ENCODE assay signal across 9 cellular contexts in the genomic region with DNA sequence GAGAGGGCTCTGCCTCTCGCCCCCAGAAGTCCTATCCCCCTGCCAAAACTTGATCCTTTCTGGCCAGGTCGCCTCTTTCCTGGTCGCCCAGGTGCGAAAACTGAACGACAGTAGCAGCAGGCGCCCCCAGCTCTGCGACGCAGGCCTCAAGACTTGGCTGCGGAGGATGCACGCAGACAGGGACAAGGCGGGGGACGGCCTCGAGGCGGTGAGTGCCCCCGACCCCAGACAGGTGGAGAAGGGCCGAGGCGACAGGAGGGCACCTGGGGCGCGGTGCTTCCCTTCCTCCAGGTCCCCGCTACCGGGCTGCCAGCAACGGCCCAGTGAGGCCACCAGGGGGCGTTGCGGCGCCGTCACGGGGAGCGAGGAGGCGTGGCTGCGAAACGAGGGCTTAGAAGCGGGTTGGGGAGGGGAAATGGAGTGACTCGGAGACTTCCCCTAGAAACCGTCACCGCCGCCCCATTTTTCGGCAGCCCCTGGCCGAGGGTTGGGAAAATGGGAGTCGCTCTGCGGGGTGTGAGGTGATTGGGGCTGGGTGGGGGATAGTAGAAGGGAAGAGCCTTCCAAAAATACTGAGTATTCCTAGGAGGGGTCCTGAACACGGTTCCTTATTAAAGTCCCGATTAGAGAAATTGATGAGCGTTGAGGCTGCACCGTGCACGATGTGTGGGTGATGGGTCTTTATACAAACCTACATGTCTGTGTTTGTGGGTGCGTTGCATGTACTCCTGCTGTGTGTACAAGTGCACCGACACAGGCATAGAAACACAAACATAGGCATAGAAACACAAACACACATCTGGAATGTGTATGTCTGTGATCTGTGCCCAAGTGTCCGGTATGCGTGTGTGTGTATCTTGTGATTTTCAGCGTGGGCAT. TPM values are rescaled to one million over a fixed set of nuclear protein-coding genes. Genes with fewer than 3 reads are reported as not detected.
A peak's percentile ranks its signal among the peaks of the same experiment; 100 is the strongest.
DNase-seq lines count a peak whose midpoint lies in the region; ATAC-seq and TF ChIP-seq lines count a peak whose summit lies in the region.
"Had no signal": no experiment of that assay in that cellular context is flagged by ENCODE, and none has a peak within 500 bp of the region (broad histone marks: within the 10 kb centered on the region; RNA-seq: fewer than 3 reads in every experiment).

No MANE protein-coding gene starts in this region.

- H3K4me3 Mint-ChIP-seq in activated naive CD4-positive, alpha-beta T cell treated with anti-CD3 and anti-CD28 coated beads, Interleukin-2, amount 10 ng/mL, durations not matched to agents 7 days and 5 days: peak overlapping the region; percentile 50

- H3K4me3 ChIP-seq in NB4 (ENCODE audit: low read depth, low read length): no peak overlapping the region
- H3K4me3 ChIP-seq in cardiac muscle cell: no peak overlapping the region
- peak overlapping the region; percentile 23 for H3K4me3 ChIP-seq in upper lobe of right lung

- H3K27ac ChIP-seq in cardiac muscle cell: no peak overlapping the region
- no peak overlapping the region for H3K27ac ChIP-seq in upper lobe of right lung

- H3K27ac Mint-ChIP-seq in activated naive CD4-positive, alpha-beta T cell treated with anti-CD3 and anti-CD28 coated beads, Interleukin-2, amount 10 ng/mL, durations not matched to agents 7 days and 5 days: no peak overlapping the region

- DNase-seq in Daoy (ENCODE audit: low read depth) (peak; percentile 83), HCEC 1CT (peak; percentile 58), NB4 (ENCODE audit: low read depth) (peak; percentile 83), cardiac muscle cell (ENCODE audit: low read depth in 1 of 2, low spot score in 1 of 2) (peak; percentile 73 to 81), posterior vena cava (ENCODE audit: low spot score) (peak; percentile 93), upper lobe of right lung (peak; percentile 89)
- DNase-seq in activated naive CD4-positive, alpha-beta T cell treated with anti-CD3 and anti-CD28 coated beads, Interleukin-2, amount 10 ng/mL, durations not matched to agents 7 days and 5 days: peak; percentile 91

- peak; percentile 93 for ATAC-seq in SK-N-SH treated with all-trans-retinoic acid at 6 μM for 48 hours
- peak; percentile 94 for ATAC-seq in upper lobe of right lung

- intact Hi-C loops in posterior vena cava (cut with DNase I) (loop anchor here (5.0 to 10.0 kb wide), 2 partner anchors 246 to 409 kb away; no protein-coding TSS in a partner anchor), upper lobe of right lung (cut with DNase I) (no loop called here)

- TF ChIP-seq POLR2A in NB4 (IDR thresholded peaks at IDR 0.05; ENCODE audit: extremely low read depth, insufficient read length): no peak

- no peaks in the 10 kb centered on the region for H3K9me3 ChIP-seq in cardiac muscle cell (ENCODE audit: low read depth)
- H3K9me3 ChIP-seq in upper lobe of right lung: no peaks in the 10 kb centered on the region

- no peaks in the 10 kb centered on the region for H3K36me3 Mint-ChIP-seq in activated naive CD4-positive, alpha-beta T cell treated with anti-CD3 and anti-CD28 coated beads, Interleukin-2, amount 10 ng/mL, durations not matched to agents 7 days and 5 days

- no peaks in the 10 kb centered on the region for H3K9me3 Mint-ChIP-seq in activated naive CD4-positive, alpha-beta T cell treated with anti-CD3 and anti-CD28 coated beads, Interleukin-2, amount 10 ng/mL, durations not matched to agents 7 days and 5 days

- peaks cover 63% of the 10 kb centered on the region for H3K27me3 Mint-ChIP-seq in activated naive CD4-positive, alpha-beta T cell treated with anti-CD3 and anti-CD28 coated beads, Interleukin-2, amount 10 ng/mL, durations not matched to agents 7 days and 5 days

- H3K36me3 ChIP-seq in cardiac muscle cell (no peaks in the 10 kb centered on the region), upper lobe of right lung (no peaks in the 10 kb centered on the region)

- peaks cover 64% of the 10 kb centered on the region for H3K27me3 ChIP-seq in cardiac muscle cell
- H3K27me3 ChIP-seq in upper lobe of right lung: peaks cover 31% of the 10 kb centered on the region

- TF ChIP-seq CTCF in NB4 (IDR thresholded peaks at IDR 0.05; ENCODE audit: low read depth, low read length) (peak; percentile 93), cardiac muscle cell (IDR thresholded peaks at IDR 0.05; ENCODE audit: low read depth, low read length) (peak; percentile 92), upper lobe of right lung (IDR thresholded peaks at IDR 0.05) (peak; percentile 95)

- no peaks in the 10 kb centered on the region for H3K4me1 ChIP-seq in cardiac muscle cell (ENCODE audit: low read depth)
- H3K4me1 ChIP-seq in upper lobe of right lung: peaks cover 8% of the 10 kb centered on the region

- peaks cover 10% of the 10 kb centered on the region for H3K4me1 Mint-ChIP-seq in activated naive CD4-positive, alpha-beta T cell treated with anti-CD3 and anti-CD28 coated beads, Interleukin-2, amount 10 ng/mL, durations not matched to agents 7 days and 5 days

- CTCF ChIA-PET in activated naive CD4-positive, alpha-beta T cell treated with anti-CD3 and anti-CD28 coated beads, Interleukin-2, amount 10 ng/mL, durations not matched to agents 7 days and 5 days (lab: Charles Lee): interaction anchor here (0.6 to 4.0 kb wide), 9 partner anchors 9 to 316 kb away, joined by 3 to 19 read pairs (median 4); partner anchors contain the start of genes DHX35 and SLC32A1

TF ChIP-seq in SK-N-SH treated with all-trans-retinoic acid at 6 μM for 48 hours, 23 proteins besides CTCF, POLR2A, EP300 and RAD21 (continues in another document):
- TF ChIP-seq ZNF565 (CRISPR knock-in tag; conservative IDR thresholded peaks at IDR 0.05; ENCODE audit: low read depth) (no peak), RARB (CRISPR knock-in tag; IDR thresholded peaks at IDR 0.05) (no peak), PPARA (CRISPR knock-in tag; IDR thresholded peaks at IDR 0.05; ENCODE audit: borderline replicate concordance) (no peak), TOX (CRISPR knock-in tag; IDR thresholded peaks at IDR 0.05; ENCODE audit: borderline replicate concordance) (no peak), TCF4 (CRISPR knock-in tag; IDR thresholded peaks at IDR 0.05; ENCODE audit: borderline replicate concordance) (no peak), SNAI2 (CRISPR knock-in tag; IDR thresholded peaks at IDR 0.05) (no peak), ZFP30 (CRISPR knock-in tag; IDR thresholded peaks at IDR 0.05) (no peak), CREB5 (CRISPR knock-in tag; IDR thresholded peaks at IDR 0.05; ENCODE audit: low read depth) (no peak), ZNF70 (CRISPR knock-in tag; IDR thresholded peaks at IDR 0.05) (no peak), GLIS3 (CRISPR knock-in tag; IDR thresholded peaks at IDR 0.05) (no peak), ESRRG (CRISPR knock-in tag; IDR thresholded peaks at IDR 0.05) (no peak), ZNF8 (CRISPR knock-in tag; IDR thresholded peaks at IDR 0.05) (no peak), BACH2 (CRISPR knock-in tag; IDR thresholded peaks at IDR 0.05; ENCODE audit: borderline replicate concordance) (no peak), ZC3H10 (CRISPR knock-in tag; IDR thresholded peaks at IDR 0.05) (no peak), ZFP3 (CRISPR knock-in tag; IDR thresholded peaks at IDR 0.05) (no peak)
- TF ChIP-seq, protein P1, sequence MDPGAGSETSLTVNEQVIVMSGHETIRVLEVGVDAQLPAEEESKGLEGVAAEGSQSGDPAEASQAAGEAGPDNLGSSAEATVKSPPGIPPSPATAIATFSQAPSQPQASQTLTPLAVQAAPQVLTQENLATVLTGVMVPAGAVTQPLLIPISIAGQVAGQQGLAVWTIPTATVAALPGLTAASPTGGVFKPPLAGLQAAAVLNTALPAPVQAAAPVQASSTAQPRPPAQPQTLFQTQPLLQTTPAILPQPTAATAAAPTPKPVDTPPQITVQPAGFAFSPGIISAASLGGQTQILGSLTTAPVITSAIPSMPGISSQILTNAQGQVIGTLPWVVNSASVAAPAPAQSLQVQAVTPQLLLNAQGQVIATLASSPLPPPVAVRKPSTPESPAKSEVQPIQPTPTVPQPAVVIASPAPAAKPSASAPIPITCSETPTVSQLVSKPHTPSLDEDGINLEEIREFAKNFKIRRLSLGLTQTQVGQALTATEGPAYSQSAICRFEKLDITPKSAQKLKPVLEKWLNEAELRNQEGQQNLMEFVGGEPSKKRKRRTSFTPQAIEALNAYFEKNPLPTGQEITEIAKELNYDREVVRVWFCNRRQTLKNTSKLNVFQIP (CRISPR knock-in tag; IDR thresholded peaks at IDR 0.05; ENCODE audit: borderline replicate concordance, low read depth): no peak
- TF ChIP-seq, protein P2, sequence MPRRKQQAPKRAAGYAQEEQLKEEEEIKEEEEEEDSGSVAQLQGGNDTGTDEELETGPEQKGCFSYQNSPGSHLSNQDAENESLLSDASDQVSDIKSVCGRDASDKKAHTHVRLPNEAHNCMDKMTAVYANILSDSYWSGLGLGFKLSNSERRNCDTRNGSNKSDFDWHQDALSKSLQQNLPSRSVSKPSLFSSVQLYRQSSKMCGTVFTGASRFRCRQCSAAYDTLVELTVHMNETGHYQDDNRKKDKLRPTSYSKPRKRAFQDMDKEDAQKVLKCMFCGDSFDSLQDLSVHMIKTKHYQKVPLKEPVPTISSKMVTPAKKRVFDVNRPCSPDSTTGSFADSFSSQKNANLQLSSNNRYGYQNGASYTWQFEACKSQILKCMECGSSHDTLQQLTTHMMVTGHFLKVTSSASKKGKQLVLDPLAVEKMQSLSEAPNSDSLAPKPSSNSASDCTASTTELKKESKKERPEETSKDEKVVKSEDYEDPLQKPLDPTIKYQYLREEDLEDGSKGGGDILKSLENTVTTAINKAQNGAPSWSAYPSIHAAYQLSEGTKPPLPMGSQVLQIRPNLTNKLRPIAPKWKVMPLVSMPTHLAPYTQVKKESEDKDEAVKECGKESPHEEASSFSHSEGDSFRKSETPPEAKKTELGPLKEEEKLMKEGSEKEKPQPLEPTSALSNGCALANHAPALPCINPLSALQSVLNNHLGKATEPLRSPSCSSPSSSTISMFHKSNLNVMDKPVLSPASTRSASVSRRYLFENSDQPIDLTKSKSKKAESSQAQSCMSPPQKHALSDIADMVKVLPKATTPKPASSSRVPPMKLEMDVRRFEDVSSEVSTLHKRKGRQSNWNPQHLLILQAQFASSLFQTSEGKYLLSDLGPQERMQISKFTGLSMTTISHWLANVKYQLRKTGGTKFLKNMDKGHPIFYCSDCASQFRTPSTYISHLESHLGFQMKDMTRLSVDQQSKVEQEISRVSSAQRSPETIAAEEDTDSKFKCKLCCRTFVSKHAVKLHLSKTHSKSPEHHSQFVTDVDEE (CRISPR knock-in tag; IDR thresholded peaks at IDR 0.05): no peak

RNA-seq across cellular contexts. Expression of gene ARHGAP40, which starts 44.6 kb away (rescaled TPM):
- total RNA-seq in Daoy (2014; rRNA removed; shearing (Covaris generic)): not detected in 2 replicates
- total RNA-seq in cardiac muscle cell: not detected in 2 replicates
- polyA plus RNA-seq in cardiac muscle cell: not detected in 2 replicates
- not detected for total RNA-seq in posterior vena cava
- total RNA-seq in upper lobe of right lung: 0.72 TPM
- total RNA-seq: mononuclear cell had no signal
